In genomic region chr12:20486233-20486632, GRCh38 we compare ENCODE assay signal across 16 cellular contexts.
DNase-seq lines count a peak whose midpoint lies in the region; ATAC-seq, FAIRE-seq and TF ChIP-seq lines count a peak whose summit lies in the region.
"Had no signal": no experiment of that assay in that cellular context is flagged by ENCODE, and none has a peak within 500 bp of the region (broad histone marks: within the 10 kb centered on the region; RNA-seq: fewer than 3 reads in every experiment).

No MANE protein-coding gene starts in this region.

- H3K36me3 ChIP-seq in OCI-LY3 (replicated peaks; ENCODE audit: low read depth, low read length) (no peaks in the 10 kb centered on the region), pancreas (no peaks in the 10 kb centered on the region)
- H3K36me3 ChIP-seq: Peyer's patch had no signal

- H3K4me1 ChIP-seq in OCI-LY3 (ENCODE audit: low read length) (no peaks in the 10 kb centered on the region), pancreas (no peaks in the 10 kb centered on the region)
- H3K4me1 ChIP-seq: Caco-2 had no signal

- DNase-seq in DMS 273 (lab: John Stamatoyannopoulos, UW; ENCODE audit: unreplicated experiment) (peak; percentile 8), DMS 273 treated with DMSO at 0.1 percent for 48 hours (lab: John Stamatoyannopoulos, UW) (no peak), foreskin fibroblast (peak in 1 of 2 donors; percentile 48), putamen (ENCODE audit: low spot score) (peak; percentile 49), pancreas (no peak), NCI-H446 (lab: John Stamatoyannopoulos, UW) (no peak)
- DNase-seq: 8988T; activated CD4-positive, CD25-positive, alpha-beta regulatory T cell treated with anti-CD3 and anti-CD28 coated beads, Interleukin-2, amount 50 U/mL, for 72 hours; Caco-2; NCI-H146; NCI-H510A treated with DMSO at 0.1 percent for 48 hours; stimulated activated naive B cell treated with anti-CD40 and anti-IgM and Interleukin-4, amounts not matched to agents 10 μg/mL and 1 μg/mL and 100 μg/mL, for 72 hours; T-helper 2 cell had no signal

- FAIRE-seq in pancreas (lab: Jason Lieb, UNC) = no peak

- H3K79me2 ChIP-seq in OCI-LY3 (ENCODE audit: low read length) = no peaks in the 10 kb centered on the region

- no peak overlapping the region for H3K27ac ChIP-seq in OCI-LY3 (ENCODE audit: low read length)
- no peak overlapping the region for H3K27ac ChIP-seq in pancreas
- H3K27ac ChIP-seq: Peyer's patch had no signal

- no peaks in the 10 kb centered on the region for H4K20me1 ChIP-seq in OCI-LY3 (ENCODE audit: insufficient read depth, low read length)

- H3K27me3 ChIP-seq in OCI-LY3 (ENCODE audit: low read depth, low read length) (peaks cover 10% of the 10 kb centered on the region), pancreas (no peaks in the 10 kb centered on the region)
- H3K27me3 ChIP-seq: Peyer's patch had no signal

- ATAC-seq in pancreas (no peak), GM19328 (IDR thresholded peaks at IDR 0.05; ENCODE audit: unreplicated experiment) (no peak)
- ATAC-seq: stimulated activated naive B cell treated with anti-CD40 and anti-IgM and Interleukin-4, amounts not matched to agents 10 μg/mL and 1 μg/mL and 100 μg/mL, for 72 hours had no signal

- H3K9me3 ChIP-seq in OCI-LY3 (ENCODE audit: insufficient read depth, low read length) (no peaks in the 10 kb centered on the region), pancreas (no peaks in the 10 kb centered on the region)
- H3K9me3 ChIP-seq: Caco-2, Peyer's patch had no signal

- intact Hi-C loops in pancreas (cut with DNase I) = no loop called here

- 92 to 95% methylated on average over 2 of the region's 2 CpGs for WGBS in pancreas, 2 donors

- no peak overlapping the region for H2AFZ ChIP-seq in OCI-LY3 (ENCODE audit: low read depth, low read length)

- no peak overlapping the region for H3K9ac ChIP-seq in OCI-LY3 (ENCODE audit: low read length)

- TF ChIP-seq CTCF in OCI-LY3 (IDR thresholded peaks at IDR 0.05; ENCODE audit: low read depth, low read length) = peak; percentile 17; the same call in 1 of the 2 replicates
- peak; percentile 10 for TF ChIP-seq CTCF in foreskin fibroblast (IDR thresholded peaks at IDR 0.05; ENCODE audit: low read depth, low read length)
- TF ChIP-seq CTCF in pancreas (IDR thresholded peaks at IDR 0.05) = no peak

- no peak overlapping the region for H3K4me3 ChIP-seq in OCI-LY3 (ENCODE audit: low read length)
- no peak overlapping the region for H3K4me3 ChIP-seq in foreskin fibroblast (ENCODE audit: low read depth in 1 of 2, low read length in 2 of 2)
- H3K4me3 ChIP-seq in pancreas = no peak overlapping the region
- H3K4me3 ChIP-seq: Peyer's patch had no signal

- no peak overlapping the region for H3K4me2 ChIP-seq in OCI-LY3 (ENCODE audit: low read length)

Comparison
In these comparisons a context has a peak if more than half of its experiments do, and no peak if none do; other contexts are left out.
1. DNase-seq: peak in DMS 273 (single experiment) and putamen (single experiment); none in DMS 273 treated with DMSO at 0.1 percent for 48 hours (single experiment), pancreas (0 of 6) and NCI-H446 (0 of 2).
2. CTCF ChIP-seq: peak in OCI-LY3 (single experiment) and foreskin fibroblast (single experiment); none in pancreas (0 of 4).